ENCODE assay signal across 7 cellular contexts in genomic region chr1:143326662-143327061, GRCh38.
DNase-seq lines count a peak whose midpoint lies in the region; ATAC-seq and TF ChIP-seq lines count a peak whose summit lies in the region.
"Not testable (repeated sequence)": the region's sequence is repeated elsewhere in the genome, so short reads cannot be mapped to it uniquely, and the experiment has no call there.

No MANE protein-coding gene starts in this region.

- not testable (repeated sequence) for ATAC-seq in WTC11; activated T-cell treated with anti-CD3 and anti-CD28 coated beads, Interleukin-2, amount 50 U/mL, for 4 hours; right cardiac atrium

- not testable (repeated sequence) for H3K27me3 ChIP-seq in right cardiac atrium (ENCODE audit: control insufficient read depth, insufficient read depth); testis

- H3K27me3 Mint-ChIP-seq in CD14-positive monocyte (ENCODE audit: low read depth in 3 of 3); WTC11 (ENCODE audit: low read depth); activated T-cell treated with anti-CD3 and anti-CD28 coated beads, Interleukin-2, amount 50 U/mL, for 4 hours (ENCODE audit: low read depth); mesothelial cell of epicardium (ENCODE audit: low read depth); osteocyte (ENCODE audit: unreplicated experiment): not testable (repeated sequence)

- DNase-seq in CD14-positive monocyte (ENCODE audit: low spot score): peak; percentile 14
- DNase-seq in WTC11 (ENCODE audit: low spot score): peak; percentile 45
- DNase-seq in activated T-cell treated with anti-CD3 and anti-CD28 coated beads, Interleukin-2, amount 50 U/mL, for 4 hours: peak; percentile 0
- DNase-seq in right cardiac atrium: peak in 2 of 3 donors; percentile 15 to 39
- DNase-seq in mesothelial cell of epicardium (ENCODE audit: low spot score in 2 of 2, unreplicated experiment in 2 of 2): peak; percentile 17 to 43
- peak; percentile 76 for DNase-seq in osteocyte (ENCODE audit: extremely low spot score, unreplicated experiment)
- DNase-seq in testis: peak; percentile 12

- H3K4me1 ChIP-seq in right cardiac atrium (ENCODE audit: control insufficient read depth, insufficient read depth, low read length); testis: not testable (repeated sequence)

- H3K4me1 Mint-ChIP-seq in CD14-positive monocyte; WTC11; activated T-cell treated with anti-CD3 and anti-CD28 coated beads, Interleukin-2, amount 50 U/mL, for 4 hours (ENCODE audit: low read depth); mesothelial cell of epicardium; osteocyte (ENCODE audit: unreplicated experiment): not testable (repeated sequence)

- TF ChIP-seq POLR2A in testis (IDR thresholded peaks at IDR 0.05): not testable (repeated sequence)

- intact Hi-C loops in CD14-positive monocyte (cut with micrococcal nuclease); right cardiac atrium (cut with DNase I); testis (cut with DNase I; ENCODE audit: low total_unique reads): not testable (repeated sequence)

- not testable (repeated sequence) for H3K27ac Mint-ChIP-seq in CD14-positive monocyte; WTC11; mesothelial cell of epicardium; osteocyte (ENCODE audit: unreplicated experiment)

- POLR2A ChIA-PET in WTC11 (lab: Charles Lee): not testable (repeated sequence)

- H3K9me3 Mint-ChIP-seq in CD14-positive monocyte; WTC11; activated T-cell treated with anti-CD3 and anti-CD28 coated beads, Interleukin-2, amount 50 U/mL, for 4 hours; mesothelial cell of epicardium; osteocyte (ENCODE audit: unreplicated experiment): not testable (repeated sequence)

- H3K4me3 ChIP-seq in right cardiac atrium (ENCODE audit: low read length); testis: not testable (repeated sequence)

- not testable (repeated sequence) for H3K36me3 Mint-ChIP-seq in CD14-positive monocyte; WTC11; activated T-cell treated with anti-CD3 and anti-CD28 coated beads, Interleukin-2, amount 50 U/mL, for 4 hours (ENCODE audit: insufficient read depth); mesothelial cell of epicardium; osteocyte (ENCODE audit: unreplicated experiment)

- CTCF ChIA-PET in WTC11 (lab: Charles Lee): not testable (repeated sequence)

- H3K36me3 ChIP-seq in testis (ENCODE audit: low read depth, missing control alignments): not testable (repeated sequence)

- not testable (repeated sequence) for TF ChIP-seq CTCF in CD14-positive monocyte (IDR thresholded peaks at IDR 0.05); WTC11 (IDR thresholded peaks at IDR 0.05); mesothelial cell of epicardium (IDR thresholded peaks at IDR 0.05; ENCODE audit: unreplicated experiment); osteocyte (IDR thresholded peaks at IDR 0.05); testis (IDR thresholded peaks at IDR 0.05)

- not testable (repeated sequence) for H3K27ac ChIP-seq in right cardiac atrium (ENCODE audit: low read length); testis

- H3K9me3 ChIP-seq in right cardiac atrium (ENCODE audit: control insufficient read depth, low read length); testis: not testable (repeated sequence)

- 93% methylated on average over 15 of the region's 34 CpGs for WGBS in right cardiac atrium
- WGBS in testis, 2 donors: 72% methylated on average over 19 of the region's 34 CpGs; no CpG with 5 or more reads in 1 of the 2 donors

- not testable (repeated sequence) for H3K4me3 Mint-ChIP-seq in CD14-positive monocyte; WTC11; activated T-cell treated with anti-CD3 and anti-CD28 coated beads, Interleukin-2, amount 50 U/mL, for 4 hours; mesothelial cell of epicardium; osteocyte (ENCODE audit: unreplicated experiment)

Comparison
In these comparisons a context has a peak if more than half of its experiments do, and no peak if none do; other contexts are left out.
1. DNase-seq: peak in every context shown above with its lines; median percentile 76 in osteocyte; 45 in WTC11; 30 in mesothelial cell of epicardium; 27 in right cardiac atrium; 14 in CD14-positive monocyte; 12 in testis; 0 in activated T-cell treated with anti-CD3 and anti-CD28 coated beads, Interleukin-2, amount 50 U/mL, for 4 hours.